Comparison of ENCODE assay signal across 9 cellular contexts in genomic region chr14:69877492-69877891, GRCh38. TPM values are rescaled to one million over a fixed set of nuclear protein-coding genes. Genes with fewer than 3 reads are reported as not detected.
A peak's percentile ranks its signal among the peaks of the same experiment; 100 is the strongest.
DNase-seq lines count a peak whose midpoint lies in the region; ATAC-seq and TF ChIP-seq lines count a peak whose summit lies in the region.
"Had no signal": no experiment of that assay in that cellular context is flagged by ENCODE, and none has a peak within 500 bp of the region (broad histone marks: within the 10 kb centered on the region; RNA-seq: fewer than 3 reads in every experiment).

No MANE protein-coding gene starts in this region.

- no peaks in the 10 kb centered on the region for H3K36me3 Mint-ChIP-seq in glutamatergic neuron (ENCODE audit: unreplicated experiment)

- CTCF ChIA-PET in RWPE1 (lab: Yijun Ruan, JAX), result interaction anchor here (0.5 to 1.2 kb wide), 5 partner anchors 111 to 1285 kb away, joined by 3 to 8 read pairs (median 5); no protein-coding TSS in a partner anchor

- H3K4me1 Mint-ChIP-seq in glutamatergic neuron (ENCODE audit: low read depth, unreplicated experiment), result peaks cover 15% of the 10 kb centered on the region

- no peak overlapping the region for H3K4me3 Mint-ChIP-seq in glutamatergic neuron (ENCODE audit: unreplicated experiment)
- H3K4me3 Mint-ChIP-seq: T-helper 1 cell treated with Interleukin-12 subunit alpha and Interleukin-12 subunit beta and Interleukin-4 antibody, amounts not matched to agents 30 μg/mL and 1 μg/mL, for 36 hours had no signal

- no peaks in the 10 kb centered on the region for H3K9me3 Mint-ChIP-seq in glutamatergic neuron (ENCODE audit: unreplicated experiment)
- H3K9me3 Mint-ChIP-seq: T-helper 1 cell treated with Interleukin-12 subunit alpha and Interleukin-12 subunit beta and Interleukin-4 antibody, amounts not matched to agents 30 μg/mL and 1 μg/mL, for 36 hours had no signal

- peak; percentile 62 for DNase-seq in 8988T
- peak; percentile 63 for DNase-seq in GM20000 (ENCODE audit: low spot score)
- DNase-seq in RWPE1 (ENCODE audit: low spot score), result no peak
- no peak for DNase-seq in glutamatergic neuron

- POLR2A ChIA-PET in RWPE1 (lab: Yijun Ruan, JAX; ENCODE audit: low non-redundant PET), result no interaction called here

- no peak overlapping the region for H3K27ac ChIP-seq in RWPE1

- H3K27ac Mint-ChIP-seq in glutamatergic neuron (ENCODE audit: unreplicated experiment), result no peak overlapping the region
- H3K27ac Mint-ChIP-seq: T-helper 1 cell treated with Interleukin-12 subunit alpha and Interleukin-12 subunit beta and Interleukin-4 antibody, amounts not matched to agents 30 μg/mL and 1 μg/mL, for 36 hours had no signal

- ATAC-seq in HG03280 (IDR thresholded peaks at IDR 0.05; ENCODE audit: unreplicated experiment) (no peak), HG02623 (IDR thresholded peaks at IDR 0.05; ENCODE audit: unreplicated experiment) (no peak), GM21619 (IDR thresholded peaks at IDR 0.05; ENCODE audit: unreplicated experiment) (no peak), HG03442 (IDR thresholded peaks at IDR 0.05; ENCODE audit: unreplicated experiment) (no peak)

- H3K27me3 Mint-ChIP-seq in glutamatergic neuron (ENCODE audit: unreplicated experiment), result peaks cover 6% of the 10 kb centered on the region

- TF ChIP-seq CTCF in GM20000 (IDR thresholded peaks at IDR 0.05; ENCODE audit: extremely low read depth, missing control alignments) (peak; percentile 42), RWPE1 (conservative IDR thresholded peaks at IDR 0.05; ENCODE audit: low read depth) (peak; percentile 26; the same call in 1 of the 2 replicates), glutamatergic neuron (IDR thresholded peaks at IDR 0.05; ENCODE audit: partially characterized antibody, unreplicated experiment) (peak; percentile 74)

RNA-seq across cellular contexts. Expression of gene SMOC1, which starts 1.7 kb away (rescaled TPM):
- total RNA-seq in glutamatergic neuron (ENCODE audit: unreplicated experiment), result 0.49 TPM

Comparison
In these comparisons a context has a peak if more than half of its experiments do, and no peak if none do; other contexts are left out.
1. DNase-seq: peak in 8988T (single experiment) and GM20000 (single experiment); none in RWPE1 (single experiment) and glutamatergic neuron (single experiment).
2. Peak in every context shown above with its lines, with median percentiles within 50 percentile points of each other: CTCF ChIP-seq.